ENCODE assay signal across 34 cellular contexts in genomic region chr2:112133344-112133743, GRCh38.
"Had no signal": no experiment of that assay in that cellular context is flagged by ENCODE, and none has a peak within 500 bp of the region (broad histone marks: within the 10 kb centered on the region; RNA-seq: fewer than 3 reads in every experiment).

No MANE protein-coding gene starts in this region.

- DNase-seq: Karpas-422, Kasumi-1, MG63, MV-4-11, NCI-H1048, NCI-H1092, NCI-H1092 treated with DMSO at 0.1 percent for 48 hours, NCI-H1105, NCI-H1105 treated with DMSO at 0.1 percent for 48 hours, NCI-H1417, NCI-H1417 treated with DMSO at 0.1 percent for 48 hours, NCI-H1436, NCI-H1436 treated with DMSO at 0.1 percent for 48 hours, NCI-H146, NCI-H1694, NCI-H1694 treated with DMSO at 0.1 percent for 48 hours, NCI-H187, NCI-H187 treated with DMSO at 0.1 percent for 48 hours, NCI-H1930, NCI-H2029, NCI-H2029 treated with DMSO at 0.1 percent for 48 hours, NCI-H2081, NCI-H2081 treated with DMSO at 0.1 percent for 48 hours, NCI-H2107, NCI-H2171, NCI-H2171 treated with DMSO at 0.1 percent for 48 hours, NCI-H2227 treated with DMSO at 0.1 percent for 48 hours, NCI-H226, NCI-H345, NCI-H446, NCI-H446 treated with DMSO at 0.1 percent for 48 hours, NCI-H510A, NCI-H524, NCI-H524 treated with DMSO at 0.1 percent for 48 hours had no signal

- H3K4me3 ChIP-seq: MG63 had no signal

- H3K27me3 ChIP-seq: MG63 had no signal

- H3K36me3 ChIP-seq: MG63 had no signal
